1 cellular context compared by ENCODE assay signal in genomic region chr1:15702722-15703550, GRCh38.
TF ChIP-seq lines count a peak whose summit lies in the region.

No MANE protein-coding gene starts in this region.

TF ChIP-seq in GM23338, 12 proteins besides CTCF, POLR2A, EP300 and RAD21 (continued from another document):
- TF ChIP-seq ZNF462 (CRISPR knock-in tag; IDR thresholded peaks at IDR 0.05), result no peak
- no peak for TF ChIP-seq EZH2phosphoT487 (IDR thresholded peaks at IDR 0.05; ENCODE audit: unreplicated experiment)
- no peak for TF ChIP-seq POLR2AphosphoS5 (IDR thresholded peaks at IDR 0.05; ENCODE audit: low read depth)
- no peak for TF ChIP-seq ZNF114 (CRISPR knock-in tag; IDR thresholded peaks at IDR 0.05)
- no peak for TF ChIP-seq EZH2 (IDR thresholded peaks at IDR 0.05; ENCODE audit: low read depth, unreplicated experiment)
- no peak for TF ChIP-seq ETS1 (IDR thresholded peaks at IDR 0.05)
- TF ChIP-seq NANOG (IDR thresholded peaks at IDR 0.05; ENCODE audit: borderline replicate concordance), result no peak
- TF ChIP-seq JUNB (IDR thresholded peaks at IDR 0.05; ENCODE audit: unreplicated experiment), result no peak
